ENCODE assay signal across 1 cellular context in genomic region chr4:128287159-128287870, GRCh38.
TF ChIP-seq lines count a peak whose summit lies in the region.

Gene PGRMC2 (minus strand): TSS chr4:128287813. CDS start chr4:128287790, 23 bp downstream.

TF ChIP-seq in HepG2, 621 proteins besides CTCF, POLR2A, EP300 and RAD21 (continued from another document and continues in another):
- TF ChIP-seq GRHL1 (CRISPR knock-in tag; conservative IDR thresholded peaks at IDR 0.05) (no peak), NBN (conservative IDR thresholded peaks at IDR 0.05) (no peak), ZEB1 (IDR thresholded peaks at IDR 0.05; ENCODE audit: insufficient replicate concordance, low read depth) (no peak), POLR2AphosphoS5 (IDR thresholded peaks at IDR 0.05; ENCODE audit: low read depth, low read length) (peak; percentile 70), ZNF20 (CRISPR knock-in tag; IDR thresholded peaks at IDR 0.05) (no peak), KLF12 (CRISPR knock-in tag; IDR thresholded peaks at IDR 0.05; ENCODE audit: borderline replicate concordance) (no peak), MXD4 (CRISPR knock-in tag; IDR thresholded peaks at IDR 0.05) (no peak), STAT6 (CRISPR knock-in tag; IDR thresholded peaks at IDR 0.05; ENCODE audit: borderline replicate concordance) (no peak), NFE2L2 (IDR thresholded peaks at IDR 0.05; ENCODE audit: low read length) (no peak), HOXA5 (CRISPR knock-in tag; IDR thresholded peaks at IDR 0.05) (no peak; the same call in 1 of the 2 replicates), ZNF790 (CRISPR knock-in tag; IDR thresholded peaks at IDR 0.05; ENCODE audit: borderline replicate concordance) (no peak), MIER3 (CRISPR knock-in tag; IDR thresholded peaks at IDR 0.05; ENCODE audit: borderline replicate concordance) (peak; percentile 7; the same call in 1 of the 2 replicates), LRRFIP1 (CRISPR knock-in tag; conservative IDR thresholded peaks at IDR 0.05) (no peak), PHF8 (CRISPR knock-in tag; IDR thresholded peaks at IDR 0.05) (peak; percentile 26), ZNF275 (CRISPR knock-in tag; IDR thresholded peaks at IDR 0.05; ENCODE audit: borderline replicate concordance) (no peak), GPBP1L1 (CRISPR knock-in tag; IDR thresholded peaks at IDR 0.05) (no peak), THRA (CRISPR knock-in tag; IDR thresholded peaks at IDR 0.05; ENCODE audit: borderline replicate concordance) (no peak), LCORL (IDR thresholded peaks at IDR 0.05) (no peak), LCORL (CRISPR knock-in tag; IDR thresholded peaks at IDR 0.05) (no peak), CSRNP1 (CRISPR knock-in tag; IDR thresholded peaks at IDR 0.05) (no peak), HOXD1 (CRISPR knock-in tag; IDR thresholded peaks at IDR 0.05) (no peak), CEBPG (CRISPR knock-in tag; IDR thresholded peaks at IDR 0.05) (no peak), PTBP1 (IDR thresholded peaks at IDR 0.05; ENCODE audit: low read depth, low read length, poor library complexity, severe bottlenecking) (no peak), ZNF878 (CRISPR knock-in tag; IDR thresholded peaks at IDR 0.05) (no peak), JUND (CRISPR knock-in tag; IDR thresholded peaks at IDR 0.05) (no peak), MATR3 (CRISPR knock-in tag; IDR thresholded peaks at IDR 0.05) (no peak), RCOR2 (CRISPR knock-in tag; IDR thresholded peaks at IDR 0.05) (no peak), ZNF784 (CRISPR knock-in tag; IDR thresholded peaks at IDR 0.05; ENCODE audit: borderline replicate concordance) (0 out of 2 replicates have a peak, but pooled peaks have one; percentile 10), AGO2 (optimal IDR thresholded peaks at IDR 0.05; ENCODE audit: low read depth, low read length) (peak; percentile 78), ZNF556 (CRISPR knock-in tag; IDR thresholded peaks at IDR 0.05; ENCODE audit: borderline replicate concordance) (0 out of 2 replicates have a peak, but pooled peaks have one; percentile 10), ZFP82 (CRISPR knock-in tag; IDR thresholded peaks at IDR 0.05; ENCODE audit: borderline replicate concordance) (0 out of 2 replicates have a peak, but pooled peaks have one; percentile 25), TAF1 (CRISPR knock-in tag; IDR thresholded peaks at IDR 0.05) (peak; percentile 72), KMT2B (CRISPR knock-in tag; IDR thresholded peaks at IDR 0.05) (no peak), RBM39 (IDR thresholded peaks at IDR 0.05; ENCODE audit: low read depth, low read length, poor library complexity, severe bottlenecking) (peak; percentile 16), UBTF (CRISPR knock-in tag; IDR thresholded peaks at IDR 0.05) (peak; percentile 48; the same call in 1 of the 2 replicates), HNRNPLL (IDR thresholded peaks at IDR 0.05; ENCODE audit: low read depth, low read length, poor library complexity, severe bottlenecking) (peak; percentile 22), RBFOX2 (IDR thresholded peaks at IDR 0.05; ENCODE audit: low read depth, low read length) (peak; percentile 64), ZKSCAN1 (IDR thresholded peaks at IDR 0.05; ENCODE audit: low read length) (no peak), THYN1 (CRISPR knock-in tag; IDR thresholded peaks at IDR 0.05; ENCODE audit: borderline replicate concordance, low read depth) (no peak), GFI1 (CRISPR knock-in tag; IDR thresholded peaks at IDR 0.05; ENCODE audit: borderline replicate concordance) (0 out of 2 replicates have a peak, but pooled peaks have one; percentile 35), ZNF296 (CRISPR knock-in tag; conservative IDR thresholded peaks at IDR 0.05) (no peak), KLF9 (CRISPR knock-in tag; IDR thresholded peaks at IDR 0.05; ENCODE audit: low read depth) (no peak)
